Comparison of ENCODE assay signal across 8 cellular contexts in the genomic region with DNA sequence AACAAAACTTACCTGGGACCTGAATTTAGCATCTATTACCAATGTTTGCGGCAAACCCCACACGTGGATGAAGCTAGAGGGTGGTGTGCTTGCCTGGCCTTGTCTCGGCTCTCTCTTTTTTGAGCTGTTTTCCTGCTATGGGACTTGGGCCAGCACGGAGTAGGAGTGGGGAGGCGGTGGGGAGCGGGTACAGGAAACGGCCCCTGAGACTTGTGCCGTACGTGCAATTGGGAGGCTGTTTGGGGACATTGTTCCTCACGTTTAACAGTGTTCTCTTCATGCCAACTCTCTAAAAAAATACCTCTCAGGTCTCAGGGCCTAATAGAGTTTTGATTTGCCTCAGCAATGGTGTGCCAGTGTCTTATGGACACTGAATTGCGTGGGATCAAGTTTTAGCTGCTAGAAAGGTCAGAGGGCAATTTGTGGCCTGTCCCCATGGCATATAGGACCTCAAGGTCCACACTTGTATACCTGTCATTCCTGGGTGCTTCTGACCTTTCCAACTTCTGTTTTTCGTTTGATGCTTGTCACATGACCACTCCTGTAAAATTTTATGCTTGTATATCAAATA. TPM values are rescaled to one million over a fixed set of nuclear protein-coding genes. Genes with fewer than 3 reads are reported as not detected.
DNase-seq lines count a peak whose midpoint lies in the region; ATAC-seq and TF ChIP-seq lines count a peak whose summit lies in the region.

No MANE protein-coding gene starts in this region.

- H3K27ac Mint-ChIP-seq in activated naive CD4-positive, alpha-beta T cell treated with anti-CD3 and anti-CD28 coated beads for 36 hours: peak overlapping the region; percentile 97
- peak overlapping the region; percentile 98 for H3K27ac Mint-ChIP-seq in activated naive CD8-positive, alpha-beta T cell
- no peak overlapping the region for H3K27ac Mint-ChIP-seq in Caco-2 (ENCODE audit: unreplicated experiment)

- H3K9me3 Mint-ChIP-seq in activated naive CD4-positive, alpha-beta T cell treated with anti-CD3 and anti-CD28 coated beads for 36 hours: peaks cover 2% of the 10 kb centered on the region
- H3K9me3 Mint-ChIP-seq in activated naive CD8-positive, alpha-beta T cell (ENCODE audit: low read depth): no peaks in the 10 kb centered on the region
- no peaks in the 10 kb centered on the region for H3K9me3 Mint-ChIP-seq in Caco-2 (ENCODE audit: unreplicated experiment)

- intact Hi-C loops in activated naive CD4-positive, alpha-beta T cell treated with anti-CD3 and anti-CD28 coated beads for 36 hours (cut with micrococcal nuclease): loop anchor here (1.0 kb wide), 5 partner anchors 15 to 178 kb away; partner anchors contain the start of genes MEGF9 and PHF19
- intact Hi-C loops in Caco-2 (cut with micrococcal nuclease; ENCODE audit: unreplicated experiment): no loop called here

- H3K4me3 Mint-ChIP-seq in activated naive CD4-positive, alpha-beta T cell treated with anti-CD3 and anti-CD28 coated beads for 36 hours: peak overlapping the region; percentile 70
- peak overlapping the region; percentile 82 for H3K4me3 Mint-ChIP-seq in activated naive CD8-positive, alpha-beta T cell
- H3K4me3 Mint-ChIP-seq in Caco-2 (ENCODE audit: unreplicated experiment): no peak overlapping the region

- H3K27me3 ChIP-seq in Caco-2 (replicated peaks; ENCODE audit: control insufficient read depth, insufficient read depth, low read length): no peaks in the 10 kb centered on the region

- peak overlapping the region; percentile 26 for H3K27ac ChIP-seq in urinary bladder (ENCODE audit: low read depth)

- no peak overlapping the region for H3K4me3 ChIP-seq in urinary bladder (ENCODE audit: low read depth, low read length)
- H3K4me3 ChIP-seq in Caco-2 (ENCODE audit: low read depth, low read length): no peak overlapping the region

- peaks cover 20% of the 10 kb centered on the region for H3K36me3 Mint-ChIP-seq in activated naive CD4-positive, alpha-beta T cell treated with anti-CD3 and anti-CD28 coated beads for 36 hours (ENCODE audit: low read depth)
- peaks cover 3% of the 10 kb centered on the region for H3K36me3 Mint-ChIP-seq in activated naive CD8-positive, alpha-beta T cell
- H3K36me3 Mint-ChIP-seq in Caco-2 (ENCODE audit: insufficient read depth, unreplicated experiment): no peaks in the 10 kb centered on the region

- no TSS peak for BruUV-seq in Caco-2 (replicated peaks; lab: Mats Ljungman, UMichigan)

- H3K27me3 Mint-ChIP-seq in activated naive CD4-positive, alpha-beta T cell treated with anti-CD3 and anti-CD28 coated beads for 36 hours (ENCODE audit: low read depth): no peaks in the 10 kb centered on the region
- H3K27me3 Mint-ChIP-seq in activated naive CD8-positive, alpha-beta T cell: no peaks in the 10 kb centered on the region
- H3K27me3 Mint-ChIP-seq in Caco-2 (ENCODE audit: insufficient read depth, unreplicated experiment): no peaks in the 10 kb centered on the region

- WGBS in urinary bladder: 65% methylated on average over 12 of the region's 12 CpGs

- DNase-seq in activated naive CD4-positive, alpha-beta T cell treated with anti-CD3 and anti-CD28 coated beads for 36 hours: peak; percentile 60
- no peak for DNase-seq in activated naive CD4-positive, alpha-beta T cell (lab: John Stamatoyannopoulos, UW)
- DNase-seq in HEK293T (ENCODE audit: extremely low spot score): no peak
- DNase-seq in Caco-2: no peak
- no peak for DNase-seq in GM03348 (ENCODE audit: low spot score)

- no peaks in the 10 kb centered on the region for H3K9me3 ChIP-seq in Caco-2

- CTCF ChIA-PET in activated naive CD4-positive, alpha-beta T cell treated with anti-CD3 and anti-CD28 coated beads for 36 hours (lab: Charles Lee): interaction anchor here (0.6 to 6.0 kb wide), 9 partner anchors 9 to 415 kb away, joined by 3 to 69 read pairs (median 5); partner anchors contain the start of genes FBXW2 and PHF19
- CTCF ChIA-PET in HEK293T (lab: Yijun Ruan, JAX): no interaction called here
- CTCF ChIA-PET in Caco-2 (lab: Charles Lee): no interaction called here

- H3K4me1 Mint-ChIP-seq in activated naive CD4-positive, alpha-beta T cell treated with anti-CD3 and anti-CD28 coated beads for 36 hours (ENCODE audit: low read depth): peaks cover 89% of the 10 kb centered on the region
- H3K4me1 Mint-ChIP-seq in activated naive CD8-positive, alpha-beta T cell (ENCODE audit: low read depth): peaks cover 79% of the 10 kb centered on the region
- H3K4me1 Mint-ChIP-seq in Caco-2 (ENCODE audit: low read depth, unreplicated experiment): peaks cover 8% of the 10 kb centered on the region

- H3K36me3 ChIP-seq in urinary bladder (ENCODE audit: insufficient read depth): no peaks in the 10 kb centered on the region
- no peaks in the 10 kb centered on the region for H3K36me3 ChIP-seq in Caco-2 (ENCODE audit: control insufficient read depth, insufficient read depth, low read length)

- TF ChIP-seq CTCF in Caco-2 (IDR thresholded peaks at IDR 0.05; ENCODE audit: insufficient read depth in 1 of 2, low read depth in 1 of 2, low read length in 1 of 2, severe bottlenecking in 1 of 2, unreplicated experiment in 1 of 2): no peak

- no peaks in the 10 kb centered on the region for H3K4me1 ChIP-seq in urinary bladder (ENCODE audit: insufficient read depth)
- H3K4me1 ChIP-seq in Caco-2: no peaks in the 10 kb centered on the region

- ATAC-seq in HG03095 (IDR thresholded peaks at IDR 0.05; ENCODE audit: unreplicated experiment): peak; percentile 26

- POLR2A ChIA-PET in HEK293T (lab: Yijun Ruan, JAX) (no interaction called here), Caco-2 (lab: Charles Lee) (no interaction called here)

TF ChIP-seq in HEK293T, 16 proteins besides CTCF, POLR2A, EP300 and RAD21:
- TF ChIP-seq PKNOX1 (IDR thresholded peaks at IDR 0.05) (no peak), L3MBTL2 (conservative IDR thresholded peaks at IDR 0.05) (no peak), FOXA1 (IDR thresholded peaks at IDR 0.05) (no peak), CTBP1 (IDR thresholded peaks at IDR 0.05; ENCODE audit: borderline replicate concordance) (no peak), BHLHE40 (IDR thresholded peaks at IDR 0.05; ENCODE audit: borderline replicate concordance) (no peak), SP1 (IDR thresholded peaks at IDR 0.05) (no peak), SUZ12 (IDR thresholded peaks at IDR 0.05) (no peak)

RNA-seq across cellular contexts. Expression of gene PHF19, which starts 15.3 kb away (rescaled TPM):
- total RNA-seq in activated naive CD4-positive, alpha-beta T cell treated with anti-CD3 and anti-CD28 coated beads for 36 hours: 100 to 1,000 TPM; 289 to 295 TPM
- total RNA-seq in urinary bladder (36.6 TPM), Caco-2 (2022) (75.9 and 76.3 TPM in 2 replicates)
- 44.6 TPM for polyA plus RNA-seq in urinary bladder

RNA-seq across cellular contexts. Expression of gene TRAF1, which starts 34.3 kb away (rescaled TPM):
- total RNA-seq in activated naive CD4-positive, alpha-beta T cell treated with anti-CD3 and anti-CD28 coated beads for 36 hours: 10 to 100 TPM; 80.6 to 85.0 TPM
- total RNA-seq in urinary bladder (4.5 TPM), Caco-2 (2022) (1.1 and 1.3 TPM in 2 replicates)
- polyA plus RNA-seq in urinary bladder: 5.3 TPM

RNA-seq across cellular contexts. Expression of gene PSMD5, which starts 49.5 kb away (rescaled TPM):
- 10 to 100 TPM; 62.1 to 63.5 TPM for total RNA-seq in activated naive CD4-positive, alpha-beta T cell treated with anti-CD3 and anti-CD28 coated beads for 36 hours
- 38.0 TPM for total RNA-seq in urinary bladder
- 27.6 TPM for polyA plus RNA-seq in urinary bladder
- total RNA-seq in Caco-2 (2022): 53.7 and 68.1 TPM in 2 replicates

Comparison
In these comparisons a context has a peak if more than half of its experiments do, and no peak if none do; other contexts are left out.
1. RNA of gene TRAF1, which starts 34.3 kb away (total RNA-seq): 80.6 to 85.0 TPM in activated naive CD4-positive, alpha-beta T cell treated with anti-CD3 and anti-CD28 coated beads for 36 hours; 4.5 TPM in urinary bladder (single experiment) and 1.1 to 1.3 TPM in Caco-2; every median in the first group is over 10 times any median in the second.